Comparison of ENCODE assay signal across 18 cellular contexts in genomic region chr7:4399596-4399995, GRCh38.
"Had no signal": no experiment of that assay in that cellular context is flagged by ENCODE, and none has a peak within 500 bp of the region (broad histone marks: within the 10 kb centered on the region; RNA-seq: fewer than 3 reads in every experiment).

No MANE protein-coding gene starts in this region.

- H3K4me1 ChIP-seq: esophagus muscularis mucosa, foreskin keratinocyte, gastroesophageal sphincter, left lung had no signal

- H3K36me3 ChIP-seq: esophagus muscularis mucosa, gastroesophageal sphincter, left lung had no signal

- H3K4me3 ChIP-seq: coronary artery, dorsolateral prefrontal cortex, esophagus muscularis mucosa, gastroesophageal sphincter, hepatocyte, left lung, lung had no signal

- DNase-seq: dermis blood vessel endothelial cell; dorsolateral prefrontal cortex; effector CD4-positive, alpha-beta T cell; effector memory CD4-positive, alpha-beta T cell; foreskin keratinocyte; hypothalamus; immature natural killer cell; left cardiac atrium; left lung; left ventricle myocardium superior; mammary epithelial cell; mesendoderm; midbrain had no signal

- H3K27ac ChIP-seq: coronary artery, dorsolateral prefrontal cortex, esophagus muscularis mucosa, foreskin keratinocyte, gastroesophageal sphincter, hepatocyte, left lung had no signal

- H3K9me3 ChIP-seq: left lung had no signal

- H3K27me3 ChIP-seq: esophagus muscularis mucosa, foreskin keratinocyte, hepatocyte, left lung had no signal

- ATAC-seq: foreskin keratinocyte, gastroesophageal sphincter, left cardiac atrium, left lung, left ventricle myocardium superior had no signal
